23 cellular contexts compared by ENCODE assay signal in genomic region chr4:6419452-6420028, GRCh38. TPM values are rescaled to one million over a fixed set of nuclear protein-coding genes. Genes with fewer than 3 reads are reported as not detected.
A peak's percentile ranks its signal among the peaks of the same experiment; 100 is the strongest.
DNase-seq lines count a peak whose midpoint lies in the region; ATAC-seq and TF ChIP-seq lines count a peak whose summit lies in the region.
"Had no signal": no experiment of that assay in that cellular context is flagged by ENCODE, and none has a peak within 500 bp of the region (broad histone marks: within the 10 kb centered on the region; RNA-seq: fewer than 3 reads in every experiment).

No MANE protein-coding gene starts in this region.

- no peak overlapping the region for H3K9ac ChIP-seq in PC-3 (ENCODE audit: low read length)

- no peak overlapping the region for H3K4me2 ChIP-seq in PC-3 (ENCODE audit: low read length)

- BruUV-seq in PC-3 (replicated peaks; lab: Mats Ljungman, UMichigan), result no TSS peak

- H3K27me3 ChIP-seq in MG63 (no peaks in the 10 kb centered on the region), PC-3 (ENCODE audit: low read length) (no peaks in the 10 kb centered on the region)
- H3K27me3 ChIP-seq: right atrium auricular region, thyroid gland had no signal

- H3K4me3 Mint-ChIP-seq in activated CD8-positive, alpha-beta memory T cell treated with anti-CD3 and anti-CD28 coated beads, Interleukin-2, amount 10 ng/mL, durations not matched to agents 7 days and 5 days, result no peak overlapping the region
- H3K4me3 Mint-ChIP-seq: activated CD4-positive, alpha-beta T cell treated with anti-CD3 and anti-CD28 coated beads for 36 hours; activated T-helper 1 cell treated with anti-CD3 and anti-CD28 coated beads, Interleukin-12 subunit alpha, Interleukin-12 subunit beta, Interleukin-2, Interleukin-4 antibody, amounts not matched to agents 30 ng/mL and 10 ng/mL and 1 ng/mL, durations not matched to agents 14 hours and 24 hours and 36 hours; brain; dendritic cell treated with granulocyte-macrophage colony-stimulating factor and Interleukin-4, amounts not matched to agents 40 ng/mL and 50 ng/mL, for 4 days had no signal

- no peaks in the 10 kb centered on the region for H4K20me1 ChIP-seq in PC-3 (ENCODE audit: low read length)

- H3K4me3 ChIP-seq in MG63 (no peak overlapping the region), foreskin fibroblast (ENCODE audit: low read depth in 1 of 2, low read length in 2 of 2) (no peak overlapping the region), PC-3 (ENCODE audit: low read length) (no peak overlapping the region)
- H3K4me3 ChIP-seq: gastrocnemius medialis, left lung, right atrium auricular region, thyroid gland had no signal

- TF ChIP-seq CTCF in foreskin fibroblast (IDR thresholded peaks at IDR 0.05; ENCODE audit: low read depth, low read length), result no peak
- TF ChIP-seq CTCF in PC-3 (conservative IDR thresholded peaks at IDR 0.05; ENCODE audit: low read depth, low read length), result no peak

- H3K9me3 ChIP-seq in MG63 (no peaks in the 10 kb centered on the region), PC-3 (ENCODE audit: low read length) (no peaks in the 10 kb centered on the region)
- H3K9me3 ChIP-seq: gastrocnemius medialis, left lung, neutrophil, right atrium auricular region, thyroid gland had no signal

- no peaks in the 10 kb centered on the region for H3K4me1 Mint-ChIP-seq in activated CD8-positive, alpha-beta memory T cell treated with anti-CD3 and anti-CD28 coated beads, Interleukin-2, amount 10 ng/mL, durations not matched to agents 7 days and 5 days
- H3K4me1 Mint-ChIP-seq: activated CD4-positive, alpha-beta T cell treated with anti-CD3 and anti-CD28 coated beads for 36 hours had no signal

- no peaks in the 10 kb centered on the region for H3K9me2 ChIP-seq in PC-3 (replicated peaks; ENCODE audit: low read length)

- H3K27ac Mint-ChIP-seq in activated CD8-positive, alpha-beta memory T cell treated with anti-CD3 and anti-CD28 coated beads, Interleukin-2, amount 10 ng/mL, durations not matched to agents 7 days and 5 days, result no peak overlapping the region
- H3K27ac Mint-ChIP-seq: activated CD4-positive, alpha-beta T cell treated with anti-CD3 and anti-CD28 coated beads for 36 hours; activated naive CD4-positive, alpha-beta T cell treated with anti-CD3 and anti-CD28 coated beads, Interleukin-2, amount 50 U/mL, for 72 hours; activated T-helper 1 cell treated with anti-CD3 and anti-CD28 coated beads, Interleukin-12 subunit alpha, Interleukin-12 subunit beta, Interleukin-2, Interleukin-4 antibody, amounts not matched to agents 30 ng/mL and 10 ng/mL and 1 ng/mL, durations not matched to agents 14 hours and 24 hours and 36 hours; brain; dendritic cell treated with granulocyte-macrophage colony-stimulating factor and Interleukin-4, amounts not matched to agents 40 ng/mL and 50 ng/mL, for 4 days had no signal

- no peaks in the 10 kb centered on the region for H3K36me3 Mint-ChIP-seq in activated CD8-positive, alpha-beta memory T cell treated with anti-CD3 and anti-CD28 coated beads, Interleukin-2, amount 10 ng/mL, durations not matched to agents 7 days and 5 days
- H3K36me3 Mint-ChIP-seq: activated naive CD4-positive, alpha-beta T cell treated with anti-CD3 and anti-CD28 coated beads, Interleukin-2, amount 50 U/mL, for 72 hours had no signal

- peaks cover 9% of the 10 kb centered on the region for H3K27me3 Mint-ChIP-seq in activated CD8-positive, alpha-beta memory T cell treated with anti-CD3 and anti-CD28 coated beads, Interleukin-2, amount 10 ng/mL, durations not matched to agents 7 days and 5 days

- no peaks in the 10 kb centered on the region for H3F3A ChIP-seq in PC-3 (ENCODE audit: low read length, unreplicated experiment)

- POLR2A ChIA-PET in PC-3 (lab: Charles Lee; ENCODE audit: unreplicated experiment), result interaction anchor here (0.6 kb wide), 1 partner anchor 46 kb away, joined by 3 read pairs; no protein-coding TSS in a partner anchor

- H3K79me2 ChIP-seq in PC-3 (ENCODE audit: low read length), result no peaks in the 10 kb centered on the region

- H2AFZ ChIP-seq in PC-3 (ENCODE audit: low read length), result no peak overlapping the region

- ATAC-seq in GM19023 (IDR thresholded peaks at IDR 0.05; ENCODE audit: unreplicated experiment) (no peak), PC-3 (no peak)
- no peak for ATAC-seq in activated CD8-positive, alpha-beta memory T cell treated with anti-CD3 and anti-CD28 coated beads, Interleukin-2, amount 10 ng/mL, durations not matched to agents 7 days and 5 days
- ATAC-seq: activated CD4-positive, alpha-beta T cell treated with anti-CD3 and anti-CD28 coated beads for 36 hours; activated naive CD4-positive, alpha-beta T cell treated with anti-CD3 and anti-CD28 coated beads, Interleukin-2, amount 50 U/mL, for 72 hours; gastrocnemius medialis; left lung had no signal

- DNase-seq in C1 segment of cervical spinal cord (lab: John Stamatoyannopoulos, UW), result peak in 8 of 14 donors; percentile 17 to 73 (median 34)
- DNase-seq in MG63, result peak; percentile 10
- peak; percentile 9 to 28 for DNase-seq in foreskin fibroblast
- peak; percentile 85 for DNase-seq in pons (ENCODE audit: low spot score)
- DNase-seq in PC-3, result no peak
- no peak for DNase-seq in activated CD8-positive, alpha-beta memory T cell treated with anti-CD3 and anti-CD28 coated beads, Interleukin-2, amount 10 ng/mL, durations not matched to agents 7 days and 5 days
- no peak for DNase-seq in NCI-H2107 treated with DMSO at 0.1 percent for 48 hours (lab: John Stamatoyannopoulos, UW; ENCODE audit: unreplicated experiment)
- DNase-seq: activated CD4-positive, alpha-beta T cell treated with anti-CD3 and anti-CD28 coated beads for 36 hours; COR-L47; gastrocnemius medialis; MV-4-11; NCI-H2029; SHP77; thyroid gland had no signal

- H3K36me3 ChIP-seq in MG63, result no peaks in the 10 kb centered on the region
- no peaks in the 10 kb centered on the region for H3K36me3 ChIP-seq in PC-3 (ENCODE audit: low read depth, low read length)
- H3K36me3 ChIP-seq: gastrocnemius medialis, left lung, neutrophil, right atrium auricular region, thyroid gland had no signal

- no peak overlapping the region for H3K27ac ChIP-seq in PC-3 (ENCODE audit: low read length)
- H3K27ac ChIP-seq: gastrocnemius medialis, HL-60, left lung, neutrophil, right atrium auricular region, thyroid gland had no signal

- intact Hi-C loops in PC-3 (cut with micrococcal nuclease), result no loop called here

- H3K9me3 Mint-ChIP-seq in activated CD8-positive, alpha-beta memory T cell treated with anti-CD3 and anti-CD28 coated beads, Interleukin-2, amount 10 ng/mL, durations not matched to agents 7 days and 5 days (ENCODE audit: low read depth), result no peaks in the 10 kb centered on the region
- H3K9me3 Mint-ChIP-seq: activated naive CD4-positive, alpha-beta T cell treated with anti-CD3 and anti-CD28 coated beads, Interleukin-2, amount 50 U/mL, for 72 hours; activated T-helper 1 cell treated with anti-CD3 and anti-CD28 coated beads, Interleukin-12 subunit alpha, Interleukin-12 subunit beta, Interleukin-2, Interleukin-4 antibody, amounts not matched to agents 30 ng/mL and 10 ng/mL and 1 ng/mL, durations not matched to agents 14 hours and 24 hours and 36 hours; dendritic cell treated with granulocyte-macrophage colony-stimulating factor and Interleukin-4, amounts not matched to agents 40 ng/mL and 50 ng/mL, for 4 days had no signal

- H3K4me1 ChIP-seq in PC-3 (ENCODE audit: insufficient read depth, low read length), result no peaks in the 10 kb centered on the region
- H3K4me1 ChIP-seq: gastrocnemius medialis, left lung, right atrium auricular region, thyroid gland had no signal

- CTCF ChIA-PET in PC-3 (lab: Charles Lee), result no interaction called here
- CTCF ChIA-PET in activated CD8-positive, alpha-beta memory T cell treated with anti-CD3 and anti-CD28 coated beads, Interleukin-2, amount 10 ng/mL, durations not matched to agents 7 days and 5 days (lab: Charles Lee), result no interaction called here

RNA-seq across cellular contexts. Expression of gene PPP2R2C, which starts 52.9 kb away (rescaled TPM):
- total RNA-seq in MG63 (2014; rRNA removed; shearing (Covaris generic); ENCODE audit: low replicate concordance), result 0.94 and 3.3 TPM in 2 replicates
- total RNA-seq in PC-3 (2014; rRNA removed), result 7.0 and 9.5 TPM in 2 replicates
- not detected for total RNA-seq in activated CD8-positive, alpha-beta memory T cell treated with anti-CD3 and anti-CD28 coated beads, Interleukin-2, amount 10 ng/mL, durations not matched to agents 7 days and 5 days
- total RNA-seq: activated naive CD4-positive, alpha-beta T cell treated with anti-CD3 and anti-CD28 coated beads, Interleukin-2, amount 50 U/mL, for 72 hours; activated T-helper 1 cell treated with anti-CD3 and anti-CD28 coated beads, Interleukin-12 subunit alpha, Interleukin-12 subunit beta, Interleukin-2, Interleukin-4 antibody, amounts not matched to agents 30 ng/mL and 10 ng/mL and 1 ng/mL, durations not matched to agents 14 hours and 24 hours and 36 hours had no signal

Comparison
In these comparisons a context has a peak if more than half of its experiments do, and no peak if none do; other contexts are left out.
1. DNase-seq: peak in C1 segment of cervical spinal cord (8 of 14), MG63 (single experiment), foreskin fibroblast (2 of 2) and pons (single experiment); none in PC-3 (single experiment), activated CD8-positive, alpha-beta memory T cell treated with anti-CD3 and anti-CD28 coated beads, Interleukin-2, amount 10 ng/mL, durations not matched to agents 7 days and 5 days (single experiment) and NCI-H2107 treated with DMSO at 0.1 percent for 48 hours (single experiment).